In the genomic region with DNA sequence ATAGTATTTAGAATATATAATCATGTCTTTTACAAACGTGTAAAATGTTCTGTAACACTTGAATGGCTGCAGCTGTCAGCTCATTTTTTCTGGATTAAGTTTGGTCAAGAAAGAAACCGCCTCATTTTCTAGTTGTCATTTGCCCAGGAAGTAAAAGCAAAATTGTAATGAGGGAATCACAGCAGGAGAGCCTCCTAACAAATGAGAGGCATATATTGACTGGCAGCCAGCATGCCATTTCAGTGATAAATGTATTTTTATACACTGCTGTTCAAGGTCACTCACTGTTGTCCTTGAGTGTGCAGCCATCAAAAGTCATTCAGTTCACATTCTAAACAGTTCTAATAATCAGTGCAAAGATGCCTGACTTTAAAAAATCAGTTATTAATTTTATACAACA, we compare ENCODE assay signal across 16 cellular contexts.
DNase-seq lines count a peak whose midpoint lies in the region; ATAC-seq, FAIRE-seq and TF ChIP-seq lines count a peak whose summit lies in the region.
"Had no signal": no experiment of that assay in that cellular context is flagged by ENCODE, and none has a peak within 500 bp of the region (broad histone marks: within the 10 kb centered on the region; RNA-seq: fewer than 3 reads in every experiment).

No MANE protein-coding gene starts in this region.

- H3K4me1 Mint-ChIP-seq in activated T-cell treated with anti-CD3 and anti-CD28 coated beads, Interleukin-2, amount 50 U/mL, for 72 hours (ENCODE audit: low read depth), result peaks cover 36% of the 10 kb centered on the region

- no peak for TF ChIP-seq CTCF in GM10266 (IDR thresholded peaks at IDR 0.05; ENCODE audit: control insufficient read depth, insufficient read depth, low read depth, missing control alignments)

- H3K4me3 Mint-ChIP-seq in activated T-cell treated with anti-CD3 and anti-CD28 coated beads, Interleukin-2, amount 50 U/mL, for 72 hours, result no peak overlapping the region
- H3K4me3 Mint-ChIP-seq: activated B cell treated with CpG ODN at 0.5 μM for 24 hours had no signal

- ATAC-seq in activated naive CD4-positive, alpha-beta T cell treated with anti-CD3 and anti-CD28 coated beads, Interleukin-2, amount 50 U/mL, for 72 hours, result no peak
- no peak for ATAC-seq in activated T-cell treated with anti-CD3 and anti-CD28 coated beads, Interleukin-2, amount 50 U/mL, for 72 hours (replicated peaks in 1 of 2)

- H3K27ac Mint-ChIP-seq in activated naive CD4-positive, alpha-beta T cell treated with anti-CD3 and anti-CD28 coated beads, Interleukin-2, amount 50 U/mL, for 72 hours, result no peak overlapping the region
- no peak overlapping the region for H3K27ac Mint-ChIP-seq in activated T-cell treated with anti-CD3 and anti-CD28 coated beads, Interleukin-2, amount 50 U/mL, for 72 hours
- H3K27ac Mint-ChIP-seq: activated B cell treated with CpG ODN at 0.5 μM for 24 hours had no signal

- no peaks in the 10 kb centered on the region for H3K36me3 Mint-ChIP-seq in activated naive CD4-positive, alpha-beta T cell treated with anti-CD3 and anti-CD28 coated beads, Interleukin-2, amount 50 U/mL, for 72 hours
- H3K36me3 Mint-ChIP-seq in activated T-cell treated with anti-CD3 and anti-CD28 coated beads, Interleukin-2, amount 50 U/mL, for 72 hours (ENCODE audit: insufficient read depth in 2 of 2), result no peaks in the 10 kb centered on the region

- H3K9me3 Mint-ChIP-seq in activated naive CD4-positive, alpha-beta T cell treated with anti-CD3 and anti-CD28 coated beads, Interleukin-2, amount 50 U/mL, for 72 hours, result no peaks in the 10 kb centered on the region
- no peaks in the 10 kb centered on the region for H3K9me3 Mint-ChIP-seq in activated T-cell treated with anti-CD3 and anti-CD28 coated beads, Interleukin-2, amount 50 U/mL, for 72 hours
- H3K9me3 Mint-ChIP-seq: activated B cell treated with CpG ODN at 0.5 μM for 24 hours had no signal

- H3K27me3 Mint-ChIP-seq in activated T-cell treated with anti-CD3 and anti-CD28 coated beads, Interleukin-2, amount 50 U/mL, for 72 hours (ENCODE audit: low read depth), result no peaks in the 10 kb centered on the region
- H3K27me3 Mint-ChIP-seq: activated B cell treated with CpG ODN at 0.5 μM for 24 hours had no signal

- peak; percentile 41 for FAIRE-seq in islet of Langerhans (lab: Jason Lieb, UNC)

- DNase-seq in DMS 273 (lab: John Stamatoyannopoulos, UW; ENCODE audit: unreplicated experiment) (peak; percentile 33), DMS 273 treated with DMSO at 0.1 percent for 48 hours (lab: John Stamatoyannopoulos, UW) (no peak), NCI-H1092 (lab: John Stamatoyannopoulos, UW) (peak; percentile 67), NCI-H748 treated with DMSO at 0.1 percent for 48 hours (lab: John Stamatoyannopoulos, UW) (peak; percentile 43), GM10266 (ENCODE audit: extremely low spot score) (no peak)
- no peak for DNase-seq in activated naive CD4-positive, alpha-beta T cell treated with anti-CD3 and anti-CD28 coated beads, Interleukin-2, amount 50 U/mL, for 72 hours (ENCODE audit: low spot score in 2 of 2)
- no peak for DNase-seq in activated T-cell treated with anti-CD3 and anti-CD28 coated beads, Interleukin-2, amount 50 U/mL, for 72 hours
- DNase-seq: activated B cell treated with CpG ODN at 0.5 μM for 24 hours; anterior cingulate cortex; C1 segment of cervical spinal cord; cortex of kidney; DMS79 treated with DMSO at 0.1 percent for 48 hours; MG63; stimulated activated CD4-positive, alpha-beta T cell treated with anti-CD3 and anti-CD28 coated beads, Interleukin-4, amount 100 ng/mL, for 24 hours; thyroid gland had no signal

Comparison
In these comparisons a context has a peak if more than half of its experiments do, and no peak if none do; other contexts are left out.
1. DNase-seq: peak in DMS 273 (single experiment), NCI-H1092 (single experiment) and NCI-H748 treated with DMSO at 0.1 percent for 48 hours (single experiment); none in DMS 273 treated with DMSO at 0.1 percent for 48 hours (single experiment), activated naive CD4-positive, alpha-beta T cell treated with anti-CD3 and anti-CD28 coated beads, Interleukin-2, amount 50 U/mL, for 72 hours (0 of 2), GM10266 (single experiment) and activated T-cell treated with anti-CD3 and anti-CD28 coated beads, Interleukin-2, amount 50 U/mL, for 72 hours (0 of 2).